ENCODE assay signal across 15 cellular contexts in the genomic region with DNA sequence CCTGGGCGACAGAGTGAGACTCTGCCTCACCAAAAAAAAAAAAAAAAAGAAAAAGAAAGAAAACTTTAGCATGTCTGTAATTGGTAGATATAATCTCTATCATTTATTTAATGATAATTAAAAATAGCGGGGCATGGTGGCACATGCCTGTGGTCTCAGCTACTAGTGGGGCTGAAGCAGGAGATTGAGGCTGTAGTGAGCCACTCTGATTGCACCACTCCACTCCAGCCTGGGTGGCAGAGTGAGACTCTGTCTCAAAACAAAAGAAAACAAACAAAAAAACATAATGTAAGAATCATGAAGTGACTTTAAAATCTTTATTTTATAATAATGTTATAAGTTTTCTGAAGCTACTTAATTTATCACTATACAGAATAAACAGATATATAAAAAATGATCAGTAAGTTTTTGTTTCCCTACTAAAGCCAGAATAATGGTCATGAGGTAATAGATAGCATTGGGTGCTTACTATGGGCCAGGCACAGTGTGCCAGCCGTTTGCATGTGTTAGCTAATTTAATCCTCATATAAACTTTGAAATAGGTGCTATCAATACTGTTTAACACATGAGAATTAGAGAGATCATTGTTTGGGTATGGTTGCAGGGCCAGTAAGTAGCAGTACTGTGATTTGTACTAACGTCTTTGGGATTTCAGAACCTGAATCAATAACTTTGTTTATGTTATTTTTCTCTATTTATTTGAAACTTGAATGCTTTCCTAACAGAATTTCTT. TPM values are rescaled to one million over a fixed set of nuclear protein-coding genes. Genes with fewer than 3 reads are reported as not detected.
DNase-seq lines count a peak whose midpoint lies in the region; ATAC-seq and TF ChIP-seq lines count a peak whose summit lies in the region.
"Had no signal": no experiment of that assay in that cellular context is flagged by ENCODE, and none has a peak within 500 bp of the region (broad histone marks: within the 10 kb centered on the region; RNA-seq: fewer than 3 reads in every experiment).

No MANE protein-coding gene starts in this region.

- peaks cover 11 to 78% (median 60%) of the 10 kb centered on the region in 12 donors for H3K4me1 ChIP-seq in heart left ventricle
- H3K4me1 ChIP-seq in colonic mucosa = no peaks in the 10 kb centered on the region
- peaks cover 0 to 3% of the 10 kb centered on the region in 2 donors for H3K4me1 ChIP-seq in uterus

- peak overlapping the region; percentile 78 to 97 (median 96) for H3K27ac Mint-ChIP-seq in nephron
- H3K27ac Mint-ChIP-seq: activated naive CD4-positive, alpha-beta T cell treated with anti-CD3 and anti-CD28 coated beads, Interleukin-2, amount 10 ng/mL, durations not matched to agents 7 days and 5 days; T-helper 17 cell had no signal

- no peak for ATAC-seq in heart left ventricle
- no peak for ATAC-seq in Right ventricle myocardium inferior
- no peak for ATAC-seq in left lobe of liver
- no peak for ATAC-seq in HG03045 (IDR thresholded peaks at IDR 0.05; ENCODE audit: unreplicated experiment)
- ATAC-seq: T-helper 17 cell had no signal

- peaks cover 31% of the 10 kb centered on the region for H3K4me1 Mint-ChIP-seq in nephron

- TF ChIP-seq POLR2A in heart left ventricle (IDR thresholded peaks at IDR 0.05) (no peak), uterus (IDR thresholded peaks at IDR 0.05) (no peak)

- TF ChIP-seq CTCF in heart left ventricle (IDR thresholded peaks at IDR 0.05) = no peak
- TF ChIP-seq CTCF in colonic mucosa (IDR thresholded peaks at IDR 0.05) = no peak
- no peak for TF ChIP-seq CTCF in nephron (IDR thresholded peaks at IDR 0.05; ENCODE audit: unreplicated experiment in 3 of 3)
- TF ChIP-seq CTCF in uterus (IDR thresholded peaks at IDR 0.05) = no peak

- intact Hi-C loops in heart left ventricle (cut with DNase I) (no loop called here), Right ventricle myocardium inferior (cut with DNase I) (no loop called here), colonic mucosa (cut with DNase I) (no loop called here), uterus (cut with DNase I; ENCODE audit: low total_unique reads) (no loop called here)

- peaks cover 11% of the 10 kb centered on the region for H3K36me3 Mint-ChIP-seq in nephron (ENCODE audit: low read depth)
- H3K36me3 Mint-ChIP-seq: activated naive CD4-positive, alpha-beta T cell treated with anti-CD3 and anti-CD28 coated beads, Interleukin-2, amount 10 ng/mL, durations not matched to agents 7 days and 5 days had no signal

- H3K27me3 ChIP-seq in heart left ventricle (no peaks in the 10 kb centered on the region), colonic mucosa (no peaks in the 10 kb centered on the region), uterus (no peaks in the 10 kb centered on the region)

- H3K4me3 Mint-ChIP-seq in nephron = no peak overlapping the region
- H3K4me3 Mint-ChIP-seq: activated naive CD4-positive, alpha-beta T cell treated with anti-CD3 and anti-CD28 coated beads, Interleukin-2, amount 10 ng/mL, durations not matched to agents 7 days and 5 days; T-helper 17 cell had no signal

- WGBS in heart left ventricle, 4 donors = 57 to 63% (median 59%) methylated on average over 4 of the region's 4 CpGs

- no peaks in the 10 kb centered on the region for H3K27me3 Mint-ChIP-seq in nephron (ENCODE audit: low read depth)
- H3K27me3 Mint-ChIP-seq: activated naive CD4-positive, alpha-beta T cell treated with anti-CD3 and anti-CD28 coated beads, Interleukin-2, amount 10 ng/mL, durations not matched to agents 7 days and 5 days; T-helper 17 cell had no signal

- H3K9me3 Mint-ChIP-seq in nephron = no peaks in the 10 kb centered on the region
- H3K9me3 Mint-ChIP-seq: activated naive CD4-positive, alpha-beta T cell treated with anti-CD3 and anti-CD28 coated beads, Interleukin-2, amount 10 ng/mL, durations not matched to agents 7 days and 5 days had no signal

- DNase-seq in heart left ventricle (no peak), Right ventricle myocardium inferior (ENCODE audit: missing footprints) (no peak), colonic mucosa (no peak), uterus (no peak), NCI-H1417 (lab: John Stamatoyannopoulos, UW) (no peak), left lobe of liver (ENCODE audit: low spot score) (no peak)
- DNase-seq: activated CD4-positive, alpha-beta T cell treated with anti-CD3 and anti-CD28 coated beads, Interleukin-2, amount 50 U/mL, for 48 hours; activated naive CD4-positive, alpha-beta T cell treated with anti-CD3 and anti-CD28 coated beads, Interleukin-2, amount 10 ng/mL, durations not matched to agents 7 days and 5 days; DND-41; NCI-H1048; NCI-H524 treated with DMSO at 0.1 percent for 48 hours; T-helper 17 cell had no signal

- H3K36me3 ChIP-seq in heart left ventricle (no peaks in the 10 kb centered on the region), colonic mucosa (no peaks in the 10 kb centered on the region), uterus (no peaks in the 10 kb centered on the region)

- H3K9ac ChIP-seq in colonic mucosa (ENCODE audit: low read depth in 2 of 2, low read length in 2 of 2) = no peak overlapping the region

- peak overlapping the region; percentile 45 to 93 (median 88) for H3K27ac ChIP-seq in heart left ventricle
- H3K27ac ChIP-seq in colonic mucosa = peak overlapping the region; percentile 28
- peak overlapping the region; percentile 96 to 99 for H3K27ac ChIP-seq in uterus

- H3K9me3 ChIP-seq in heart left ventricle (no peaks in the 10 kb centered on the region), colonic mucosa (no peaks in the 10 kb centered on the region), uterus (no peaks in the 10 kb centered on the region)

- H3K4me3 ChIP-seq in heart left ventricle = no peak overlapping the region
- H3K4me3 ChIP-seq in colonic mucosa = no peak overlapping the region
- H3K4me3 ChIP-seq in uterus = no peak overlapping the region
- H3K4me3 ChIP-seq: skin epidermis had no signal

RNA-seq across cellular contexts. Expression of gene CLIC4, which starts 23.8 kb away (rescaled TPM):
- 100 to 1,000 TPM; 280 to 917 (median 387) TPM for total RNA-seq in heart left ventricle
- polyA plus RNA-seq in heart left ventricle = 100 to 1,000 TPM; 111 to 726 TPM
- 406 TPM for total RNA-seq in Right ventricle myocardium inferior
- 10 to 100 TPM; 38.0 to 84.8 TPM for total RNA-seq in colonic mucosa
- 100 to 1,000 TPM; 294 to 434 (median 374) TPM for total RNA-seq in uterus
- total RNA-seq in left lobe of liver = 54.4 TPM

Comparison
In these comparisons a context has a peak if more than half of its experiments do, and no peak if none do; other contexts are left out.
1. H3K27ac ChIP-seq: peak in every context shown above with its lines; median percentile 98 in uterus; 88 in heart left ventricle; 28 in colonic mucosa.